Comparison of ENCODE assay signal across 24 cellular contexts in genomic region chr13:90393408-90393807, GRCh38.
"Had no signal": no experiment of that assay in that cellular context is flagged by ENCODE, and none has a peak within 500 bp of the region (broad histone marks: within the 10 kb centered on the region; RNA-seq: fewer than 3 reads in every experiment).

No MANE protein-coding gene starts in this region.

- FAIRE-seq: keratinocyte had no signal

- H3K9me3 ChIP-seq: colonic mucosa, gastrocnemius medialis, lower lobe of right lung, mucosa of descending colon had no signal

- H3K36me3 ChIP-seq: colonic mucosa, esophagus squamous epithelium, gastrocnemius medialis, heart right ventricle, left lung, lower lobe of right lung had no signal

- H3K4me3 ChIP-seq: colonic mucosa, esophagus squamous epithelium, gastrocnemius medialis, heart right ventricle, left lung, lower lobe of right lung, mucosa of descending colon had no signal

- H3K4me1 ChIP-seq: colonic mucosa, esophagus squamous epithelium, gastrocnemius medialis, heart right ventricle, left lung, lower lobe of right lung had no signal

- H3K27ac ChIP-seq: colonic mucosa, epithelial cell of prostate, esophagus squamous epithelium, gastrocnemius medialis, heart right ventricle, left lung, lower lobe of right lung had no signal

- ATAC-seq: effector memory CD8-positive, alpha-beta T cell; esophagus mucosa; gastrocnemius medialis; heart right ventricle; left cardiac atrium; left lung; left ventricle myocardium superior; lower lobe of right lung; mucosa of descending colon had no signal

- H3K27me3 ChIP-seq: colonic mucosa, esophagus squamous epithelium, gastrocnemius medialis, heart right ventricle, left lung had no signal

- DNase-seq: colonic mucosa; cortex of kidney; effector CD8-positive, alpha-beta T cell; effector memory CD8-positive, alpha-beta T cell; endodermal cell; erythroblast; esophagus squamous epithelium; foreskin fibroblast; foreskin melanocyte; gastrocnemius medialis; glutamatergic neuron; head of caudate nucleus; heart right ventricle; hippocampal formation; left cardiac atrium; left lung; left ventricle myocardium superior; lower lobe of right lung; mesenchymal stem cell; mucosa of descending colon; naive B cell had no signal
